18 cellular contexts compared by ENCODE assay signal in the genomic region with DNA sequence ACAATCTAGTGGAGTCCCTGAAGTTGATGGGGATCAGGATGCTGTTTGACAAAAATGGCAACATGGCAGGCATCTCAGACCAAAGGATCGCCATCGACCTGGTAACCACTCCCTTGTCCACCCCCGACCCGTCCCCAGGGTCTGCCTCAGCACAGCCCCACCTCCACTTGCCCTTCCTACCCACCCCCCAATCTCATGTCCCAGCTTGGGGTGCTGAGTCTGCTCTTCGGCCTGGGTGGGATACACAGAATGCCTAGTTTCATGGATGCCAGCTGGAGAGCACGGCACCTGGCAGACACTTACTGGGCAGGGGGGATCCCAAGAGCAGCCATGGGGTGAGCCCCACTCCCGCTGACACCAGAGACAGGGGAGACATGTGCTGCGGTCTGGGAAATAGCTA. TPM values are rescaled to one million over a fixed set of nuclear protein-coding genes. Genes with fewer than 3 reads are reported as not detected.
DNase-seq lines count a peak whose midpoint lies in the region; ATAC-seq and TF ChIP-seq lines count a peak whose summit lies in the region.
"Had no signal": no experiment of that assay in that cellular context is flagged by ENCODE, and none has a peak within 500 bp of the region (broad histone marks: within the 10 kb centered on the region; RNA-seq: fewer than 3 reads in every experiment).

No MANE protein-coding gene starts in this region.

- H4K91ac ChIP-seq in H9 (ENCODE audit: insufficient read length, low read depth, low read length): no peak overlapping the region

- TF ChIP-seq CTCF in H9 (conservative IDR thresholded peaks at IDR 0.05): no peak
- TF ChIP-seq CTCF in right lobe of liver (IDR thresholded peaks at IDR 0.05): no peak

- H3K9me3 Mint-ChIP-seq in H9: no peaks in the 10 kb centered on the region
- H3K9me3 Mint-ChIP-seq: CD14-positive monocyte; CD8-positive, alpha-beta T cell had no signal

- H3K27me3 ChIP-seq in BLaER1: no peaks in the 10 kb centered on the region
- H3K27me3 ChIP-seq in H9 (ENCODE audit: insufficient read depth, low read length): no peaks in the 10 kb centered on the region
- no peaks in the 10 kb centered on the region for H3K27me3 ChIP-seq in right lobe of liver
- H3K27me3 ChIP-seq: BE2C had no signal

- H3K4me1 ChIP-seq in BLaER1: peaks cover 91% of the 10 kb centered on the region
- H3K4me1 ChIP-seq in H9 (ENCODE audit: insufficient read depth, low read length): no peaks in the 10 kb centered on the region; the same call in none of the 2 replicates
- peaks cover 0 to 94% (median 37%) of the 10 kb centered on the region in 4 donors for H3K4me1 ChIP-seq in right lobe of liver
- H3K4me1 ChIP-seq: BE2C had no signal

- H3K9ac ChIP-seq in BLaER1: no peak overlapping the region
- no peak overlapping the region for H3K9ac ChIP-seq in H9 (ENCODE audit: extremely low read depth, insufficient read length, low read length)

- no peak overlapping the region for H2AFZ ChIP-seq in H9 (ENCODE audit: low read length)

- no peak overlapping the region for H3T11ph ChIP-seq in H9 (ENCODE audit: low read length)

- H3K18ac ChIP-seq in H9 (ENCODE audit: insufficient read length, low read depth, low read length): no peak overlapping the region

- WGBS in H9 (ENCODE audit: extremely low coverage, insufficient read length, low lambda C conversion rate): no CpG with 5 or more reads among the region's 8 CpGs
- WGBS in right lobe of liver (ENCODE audit: insufficient coverage, low coverage, low lambda C conversion rate, missing lambda C conversion rate): 39% methylated on average over 2 of the region's 8 CpGs

- peak overlapping the region in 2 of 3 experiments; percentile 45; a peak in 3 of 7 replicates for H3K27ac Mint-ChIP-seq in H9
- H3K27ac Mint-ChIP-seq: CD14-positive monocyte; CD8-positive, alpha-beta T cell had no signal

- H3K4ac ChIP-seq in H9 (ENCODE audit: low read depth, low read length): no peak overlapping the region

- ATAC-seq in left ventricle myocardium superior (peak; percentile 7), right lobe of liver (no peak)
- ATAC-seq: A549; CD8-positive, alpha-beta T cell; HCT116 had no signal

- H3K79me2 ChIP-seq in H9 (ENCODE audit: insufficient read depth, low read length): no peaks in the 10 kb centered on the region

- H2BK12ac ChIP-seq in H9 (ENCODE audit: insufficient read length, low read depth, low read length): no peak overlapping the region

- no peak overlapping the region for H2BK5ac ChIP-seq in H9 (ENCODE audit: insufficient read length, low read length)

- H3K27me3 Mint-ChIP-seq in H9 (ENCODE audit: low read depth): no peaks in the 10 kb centered on the region

- H2BK120ac ChIP-seq in H9 (ENCODE audit: low read depth, low read length, poor library complexity, severe bottlenecking): no peak overlapping the region

- no peak overlapping the region for H2AK5ac ChIP-seq in H9 (ENCODE audit: insufficient read length, low read length)

- no peak overlapping the region for H3K4me3 Mint-ChIP-seq in H9
- H3K4me3 Mint-ChIP-seq: CD14-positive monocyte; CD8-positive, alpha-beta T cell had no signal

- H3K4me2 ChIP-seq in BLaER1 (no peak overlapping the region), H9 (ENCODE audit: insufficient read depth, insufficient read length, low read length) (no peak overlapping the region)
- H3K4me2 ChIP-seq: A549 had no signal

- no peak for TF ChIP-seq POLR2A in right lobe of liver (IDR thresholded peaks at IDR 0.05)

- H2BK15ac ChIP-seq in H9 (ENCODE audit: low read depth, low read length): no peak overlapping the region

- H4K8ac ChIP-seq in H9 (replicated peaks; ENCODE audit: insufficient read length, low read depth, low read length): no peak overlapping the region

- H3K79me1 ChIP-seq in H9 (ENCODE audit: insufficient read depth, low read depth, low read length, poor library complexity, severe bottlenecking): no peaks in the 10 kb centered on the region

- H3K27ac ChIP-seq in BLaER1 (0 out of 2 replicates have a peak overlapping the region, but pooled peaks have one; percentile 11), H9 (ENCODE audit: insufficient read length, low read depth, low read length) (no peak overlapping the region), right lobe of liver (peak overlapping the region; percentile 7 to 93 (median 73))
- H3K27ac ChIP-seq: A549 had no signal

- no peak overlapping the region for H2BK20ac ChIP-seq in H9 (ENCODE audit: low read depth, low read length, poor library complexity, severe bottlenecking)

- H3K23me2 ChIP-seq in H9 (ENCODE audit: insufficient read length, low read depth, low read length, poor library complexity, severe bottlenecking): no peaks in the 10 kb centered on the region

- H3K4me3 ChIP-seq in BLaER1 (no peak overlapping the region), right lobe of liver (no peak overlapping the region)
- H3K4me3 ChIP-seq: A549 had no signal

- no peak overlapping the region for H3K14ac ChIP-seq in H9 (ENCODE audit: insufficient read depth, low read length)

- intact Hi-C loops in left ventricle myocardium superior (cut with micrococcal nuclease) (loop anchor here (10.0 kb wide), 1 partner anchor 1109 kb away; no protein-coding TSS in a partner anchor), right lobe of liver (cut with DNase I) (no loop called here)

- H3K23ac ChIP-seq in H9 (ENCODE audit: insufficient read length, low read depth, low read length): no peak overlapping the region

- peaks cover 0 to 5% (median 3%) of the 10 kb centered on the region in 3 experiments; a peak in 1 of 7 replicates for H3K36me3 Mint-ChIP-seq in H9 (ENCODE audit: insufficient read depth in 1 of 3, low read depth in 3 of 3)

- DNase-seq in H9: no peak
- no peak for DNase-seq in left ventricle myocardium superior
- no peak for DNase-seq in right lobe of liver
- DNase-seq in UCSD-AML1 (lab: John Stamatoyannopoulos, UW; ENCODE audit: unreplicated experiment): no peak
- no peak for DNase-seq in NCI-H2227 treated with DMSO at 0.1 percent for 48 hours (lab: John Stamatoyannopoulos, UW)
- no peak for DNase-seq in T1000 (lab: John Stamatoyannopoulos, UW)
- DNase-seq in D341Med (ENCODE audit: low spot score): no peak
- DNase-seq: BE2C; CD8-positive, alpha-beta T cell; COR-L47; DND-41; GDM1; IMR-90 had no signal

- peaks cover 42% of the 10 kb centered on the region for H4K20me1 ChIP-seq in BLaER1
- H4K20me1 ChIP-seq in H9 (ENCODE audit: control insufficient read depth, insufficient read depth, insufficient read length): no peaks in the 10 kb centered on the region

- H3K36me3 ChIP-seq in BLaER1 (peaks cover 39% of the 10 kb centered on the region), right lobe of liver (peaks cover 0 to 71% (median 12%) of the 10 kb centered on the region in 4 donors)

- H3K56ac ChIP-seq in H9 (ENCODE audit: insufficient read length, low read depth, low read length): no peak overlapping the region

- H3K9me3 ChIP-seq in BLaER1 (no peaks in the 10 kb centered on the region), H9 (ENCODE audit: control insufficient read depth, low read depth, low read length) (no peaks in the 10 kb centered on the region), right lobe of liver (no peaks in the 10 kb centered on the region)
- H3K9me3 ChIP-seq: A549, BE2C had no signal

- H4K5ac ChIP-seq in H9 (ENCODE audit: insufficient read length, low read depth, low read length): no peak overlapping the region

- peaks cover 11 to 16% of the 10 kb centered on the region in 2 experiments for H3K4me1 Mint-ChIP-seq in H9

RNA-seq across cellular contexts. Expression of a gene that starts 12.1 kb away (rescaled TPM):
- total RNA-seq in H9 (2021) (not detected in 2 replicates), left ventricle myocardium superior (not detected), right lobe of liver (100 to 1,000 TPM in 4 of 6 experiments, 10 to 100 TPM in 2; 49.7 to 615 (median 331) TPM)
- total RNA-seq: CD8-positive, alpha-beta T cell; H4; IMR-90 had no signal

Comparison
In these comparisons a context has a peak if more than half of its experiments do, and no peak if none do; other contexts are left out.
1. RNA of a gene that starts 12.1 kb away (total RNA-seq): 49.7 to 615 TPM in right lobe of liver; not detected in left ventricle myocardium superior (single experiment) and not detected in H9; every median in the first group is over 10 times any median in the second.